15 cellular contexts compared by ENCODE assay signal in genomic region chr5:148740466-148740865, GRCh38.
DNase-seq lines count a peak whose midpoint lies in the region; ATAC-seq and TF ChIP-seq lines count a peak whose summit lies in the region.
"Had no signal": no experiment of that assay in that cellular context is flagged by ENCODE, and none has a peak within 500 bp of the region (broad histone marks: within the 10 kb centered on the region; RNA-seq: fewer than 3 reads in every experiment).

No MANE protein-coding gene starts in this region.

- H3K36me3 ChIP-seq in PC-3 (ENCODE audit: low read depth, low read length) (no peaks in the 10 kb centered on the region), hepatocyte (replicated peaks; ENCODE audit: insufficient read depth, low read depth) (no peaks in the 10 kb centered on the region)
- H3K36me3 ChIP-seq: BLaER1 treated with 17β-estradiol and CSF1 and Interleukin-3, amounts not matched to agents 10 nM and 100 nM; MG63; SJCRH30 had no signal

- H3K79me2 ChIP-seq in PC-3 (ENCODE audit: low read length) (no peaks in the 10 kb centered on the region), hepatocyte (no peaks in the 10 kb centered on the region)

- no peaks in the 10 kb centered on the region for H3K9me3 Mint-ChIP-seq in CD14-positive monocyte
- H3K9me3 Mint-ChIP-seq in Calu3 (ENCODE audit: low read depth, unreplicated experiment) = no peaks in the 10 kb centered on the region
- no peaks in the 10 kb centered on the region for H3K9me3 Mint-ChIP-seq in progenitor cell of endocrine pancreas (ENCODE audit: low read depth)
- H3K9me3 Mint-ChIP-seq: CD8-positive, alpha-beta memory T cell had no signal

- H3K9ac ChIP-seq in PC-3 (ENCODE audit: low read length) = no peak overlapping the region

- H3K27me3 ChIP-seq in PC-3 (ENCODE audit: low read length) (no peaks in the 10 kb centered on the region), hepatocyte (no peaks in the 10 kb centered on the region)
- H3K27me3 ChIP-seq: BLaER1 treated with 17β-estradiol and CSF1 and Interleukin-3, amounts not matched to agents 10 nM and 100 nM; MG63; SJCRH30 had no signal

- no peak overlapping the region for H3K27ac ChIP-seq in PC-3 (ENCODE audit: low read length)
- no peak overlapping the region for H3K27ac ChIP-seq in hepatocyte
- H3K27ac ChIP-seq: SJCRH30 had no signal

- H3K4me1 Mint-ChIP-seq in CD14-positive monocyte = peaks cover 37% of the 10 kb centered on the region
- H3K4me1 Mint-ChIP-seq in Calu3 (ENCODE audit: low read depth, unreplicated experiment) = peaks cover 65% of the 10 kb centered on the region
- peaks cover 47% of the 10 kb centered on the region for H3K4me1 Mint-ChIP-seq in progenitor cell of endocrine pancreas (ENCODE audit: low read depth)
- H3K4me1 Mint-ChIP-seq: CD8-positive, alpha-beta memory T cell had no signal

- H4K20me1 ChIP-seq in PC-3 (ENCODE audit: low read length) = no peaks in the 10 kb centered on the region
- H4K20me1 ChIP-seq in hepatocyte (ENCODE audit: insufficient read depth, poor library complexity, severe bottlenecking) = no peaks in the 10 kb centered on the region
- H4K20me1 ChIP-seq: BLaER1 treated with 17β-estradiol and CSF1 and Interleukin-3, amounts not matched to agents 10 nM and 100 nM had no signal

- peaks cover 0 to 1% of the 10 kb centered on the region in 2 donors for H3K36me3 Mint-ChIP-seq in CD14-positive monocyte
- peaks cover 13% of the 10 kb centered on the region for H3K36me3 Mint-ChIP-seq in Calu3 (ENCODE audit: insufficient read depth, unreplicated experiment)
- no peaks in the 10 kb centered on the region for H3K36me3 Mint-ChIP-seq in progenitor cell of endocrine pancreas (ENCODE audit: insufficient read depth)
- H3K36me3 Mint-ChIP-seq: CD8-positive, alpha-beta memory T cell had no signal

- H3K27ac Mint-ChIP-seq in CD14-positive monocyte = peak overlapping the region; percentile 76 to 97 (median 87)
- H3K27ac Mint-ChIP-seq in Calu3 (ENCODE audit: unreplicated experiment) = peak overlapping the region; percentile 100
- H3K27ac Mint-ChIP-seq in progenitor cell of endocrine pancreas = peak overlapping the region; percentile 94
- H3K27ac Mint-ChIP-seq: CD8-positive, alpha-beta memory T cell had no signal

- H3K4me3 Mint-ChIP-seq in CD14-positive monocyte (peak overlapping the region; percentile 57 to 88), Calu3 (ENCODE audit: low read depth, unreplicated experiment) (no peak overlapping the region), progenitor cell of endocrine pancreas (ENCODE audit: low read depth) (no peak overlapping the region)
- H3K4me3 Mint-ChIP-seq: CD8-positive, alpha-beta memory T cell had no signal

- H2AFZ ChIP-seq in PC-3 (ENCODE audit: low read length) (peak overlapping the region; percentile 1; the same call in 1 of the 2 replicates), hepatocyte (no peak overlapping the region)

- BruUV-seq in Calu3 (replicated peaks; lab: Mats Ljungman, UMichigan) (no TSS peak), PC-3 (replicated peaks; lab: Mats Ljungman, UMichigan) (no TSS peak)

- H3F3A ChIP-seq in PC-3 (ENCODE audit: low read length, unreplicated experiment) = no peaks in the 10 kb centered on the region

- CTCF ChIA-PET in Calu3 (lab: Charles Lee) = interaction anchor here (0.8 to 6.2 kb wide), 11 partner anchors 10 to 529 kb away, joined by 3 to 74 read pairs (median 12); no protein-coding TSS in a partner anchor
- CTCF ChIA-PET in PC-3 (lab: Charles Lee) = interaction anchor here (3.1 kb wide), 1 partner anchor 295 kb away, joined by 33 read pairs; no protein-coding TSS in a partner anchor

- POLR2A ChIA-PET in PC-3 (lab: Charles Lee; ENCODE audit: unreplicated experiment) = no interaction called here

- intact Hi-C loops in CD14-positive monocyte (cut with micrococcal nuclease) (loop anchor here (5.0 kb wide), 1 partner anchor 87 kb away; the partner anchor contains the start of gene ADRB2 (in 2 of the 2)), Calu3 (cut with micrococcal nuclease; ENCODE audit: unreplicated experiment) (loop anchor here (5.0 kb wide), 1 partner anchor 67 kb away; no protein-coding TSS in a partner anchor), PC-3 (cut with micrococcal nuclease) (no loop called here)

- no peak overlapping the region for H3K4me2 ChIP-seq in PC-3 (ENCODE audit: low read length)
- H3K4me2 ChIP-seq in hepatocyte = no peak overlapping the region

- H3K4me3 ChIP-seq in PC-3 (ENCODE audit: low read length) (no peak overlapping the region), hepatocyte (no peak overlapping the region)
- H3K4me3 ChIP-seq: BLaER1 treated with 17β-estradiol and CSF1 and Interleukin-3, amounts not matched to agents 10 nM and 100 nM; MG63; SJCRH30 had no signal

- DNase-seq in CD14-positive monocyte (ENCODE audit: low spot score) (no peak), Calu3 (no peak), PC-3 (no peak), progenitor cell of endocrine pancreas (ENCODE audit: low spot score, unreplicated experiment) (no peak), hepatocyte (ENCODE audit: low spot score) (no peak)
- DNase-seq in activated CD4-positive, alpha-beta T cell treated with anti-CD3 and anti-CD28 coated beads for 48 hours = no peak
- DNase-seq: EL, GF-D8, MG63, NCI-H146, NCI-H2029 had no signal

- 83% methylated on average over 4 of the region's 4 CpGs for WGBS in hepatocyte (ENCODE audit: low lambda C conversion rate, missing lambda C conversion rate)

- peaks cover 0 to 3% (median 1%) of the 10 kb centered on the region in 3 donors for H3K27me3 Mint-ChIP-seq in CD14-positive monocyte (ENCODE audit: low read depth in 3 of 3)
- no peaks in the 10 kb centered on the region for H3K27me3 Mint-ChIP-seq in Calu3 (ENCODE audit: unreplicated experiment)
- H3K27me3 Mint-ChIP-seq in progenitor cell of endocrine pancreas = peaks cover 20% of the 10 kb centered on the region

- TF ChIP-seq CTCF in CD14-positive monocyte (IDR thresholded peaks at IDR 0.05) (no peak), Calu3 (IDR thresholded peaks at IDR 0.05; ENCODE audit: unreplicated experiment) (no peak), PC-3 (conservative IDR thresholded peaks at IDR 0.05; ENCODE audit: low read depth, low read length) (no peak), progenitor cell of endocrine pancreas (IDR thresholded peaks at IDR 0.05; ENCODE audit: unreplicated experiment) (no peak), hepatocyte (IDR thresholded peaks at IDR 0.05; ENCODE audit: poor library complexity) (no peak)

- H3K4me1 ChIP-seq in PC-3 (ENCODE audit: insufficient read depth, low read length) = peaks cover 7% of the 10 kb centered on the region
- H3K4me1 ChIP-seq in hepatocyte (ENCODE audit: insufficient read depth) = no peaks in the 10 kb centered on the region

- H3K9me3 ChIP-seq in PC-3 (ENCODE audit: low read length) (no peaks in the 10 kb centered on the region), hepatocyte (ENCODE audit: low read depth) (no peaks in the 10 kb centered on the region)
- H3K9me3 ChIP-seq: BLaER1 treated with 17β-estradiol and CSF1 and Interleukin-3, amounts not matched to agents 10 nM and 100 nM; MG63; SJCRH30 had no signal

- ATAC-seq in PC-3 (no peak), HG03521 (IDR thresholded peaks at IDR 0.05; ENCODE audit: unreplicated experiment) (no peak)

- H3K9me2 ChIP-seq in PC-3 (replicated peaks; ENCODE audit: low read length) (no peaks in the 10 kb centered on the region), hepatocyte (replicated peaks; ENCODE audit: insufficient read depth) (no peaks in the 10 kb centered on the region)

Comparison
In these comparisons a context has a peak if more than half of its experiments do, and no peak if none do; other contexts are left out.
1. H3K4me3 Mint-ChIP-seq: peak in CD14-positive monocyte (2 of 2); none in Calu3 (single experiment) and progenitor cell of endocrine pancreas (single experiment).
2. Peak in every context shown above with its lines, with median percentiles within 50 percentile points of each other: H3K27ac Mint-ChIP-seq.